9 cellular contexts compared by ENCODE assay signal in the genomic region with DNA sequence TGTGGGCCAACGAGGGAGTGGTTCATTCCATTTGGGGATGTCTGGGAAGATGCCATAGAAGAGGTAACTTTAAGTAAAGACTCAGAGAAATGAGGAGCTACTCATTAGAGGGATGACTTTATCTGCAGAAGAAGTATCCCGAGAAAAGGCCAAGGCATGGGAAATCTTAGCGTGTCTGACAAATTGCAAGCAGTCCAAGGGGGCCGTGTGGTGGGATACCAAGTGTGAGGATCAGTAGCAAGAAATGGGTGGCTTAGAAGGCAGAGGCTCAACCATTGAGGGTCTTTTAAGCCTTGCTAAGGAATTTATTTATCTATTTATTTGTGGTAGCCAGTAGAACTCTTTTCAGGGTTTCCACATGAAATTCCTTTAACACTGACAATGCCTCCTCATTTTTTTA.
"Had no signal": no experiment of that assay in that cellular context is flagged by ENCODE, and none has a peak within 500 bp of the region (broad histone marks: within the 10 kb centered on the region; RNA-seq: fewer than 3 reads in every experiment).

No MANE protein-coding gene starts in this region.

- H3K4me3 ChIP-seq: K562 had no signal

- H3K27ac ChIP-seq: HL-60, KMS-11 had no signal

- DNase-seq: IMR-90, KBM-7, KG1 had no signal

- H3K4me2 ChIP-seq: KMS-11 had no signal

- H3K4me3 Mint-ChIP-seq: IgD-negative memory B cell had no signal

- H3K4me1 Mint-ChIP-seq: IgD-negative memory B cell had no signal

- H3K27ac Mint-ChIP-seq: IgD-negative memory B cell had no signal

- FAIRE-seq: HepG2, HTR-8/SVneo, K562 had no signal

- H3K9ac ChIP-seq: KMS-11 had no signal
